8 cellular contexts compared by ENCODE assay signal in the genomic region with DNA sequence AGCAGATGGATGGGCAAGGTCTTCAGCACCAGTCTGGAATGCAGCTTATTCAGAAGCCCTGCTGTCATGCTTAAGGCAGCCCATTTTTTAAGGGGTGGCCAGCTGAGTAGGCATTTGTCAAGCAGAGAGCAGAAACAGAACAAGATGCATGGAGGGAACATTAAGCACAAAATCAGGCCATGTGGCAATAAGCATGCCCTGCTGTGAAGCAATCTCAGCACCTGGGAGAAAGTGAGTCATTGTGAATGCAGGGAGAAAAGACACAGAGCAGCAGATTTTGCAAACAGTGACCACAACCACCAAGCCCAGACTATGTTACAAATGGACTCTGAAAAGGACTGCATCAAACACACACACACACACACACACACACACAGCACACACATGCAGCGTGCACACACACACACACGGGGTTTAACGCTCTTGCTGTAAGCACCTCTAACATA.
DNase-seq lines count a peak whose midpoint lies in the region; ATAC-seq, FAIRE-seq and TF ChIP-seq lines count a peak whose summit lies in the region.

No MANE protein-coding gene starts in this region.

- H3K79me1 ChIP-seq in trophoblast cell (ENCODE audit: low read length): no peaks in the 10 kb centered on the region

- WGBS in endodermal cell (ENCODE audit: insufficient coverage in 1 of 2, insufficient read length in 1 of 2), 2 experiments: no CpG with 5 or more reads among the region's 3 CpGs
- no CpG with 5 or more reads among the region's 3 CpGs for WGBS in trophoblast cell (ENCODE audit: extremely low coverage, insufficient coverage, insufficient read length)

- FAIRE-seq in GM19239 (lab: Jason Lieb, UNC): no peak

- no peak overlapping the region for H3K9ac ChIP-seq in endodermal cell (ENCODE audit: extremely low read depth, low read length, poor library complexity, severe bottlenecking)
- no peak overlapping the region for H3K9ac ChIP-seq in trophoblast cell (ENCODE audit: low read length)

- intact Hi-C loops in activated CD4-positive, alpha-beta memory T cell treated with anti-CD3 and anti-CD28 coated beads for 36 hours (cut with micrococcal nuclease): no loop called here

- no peak overlapping the region for H4K8ac ChIP-seq in trophoblast cell (ENCODE audit: low read depth, low read length)

- peak overlapping the region; percentile 79 for H3K27ac ChIP-seq in GM23338 (ENCODE audit: low read depth)
- H3K27ac ChIP-seq in endodermal cell (ENCODE audit: low read depth, low read length): peak overlapping the region; percentile 6
- H3K27ac ChIP-seq in trophoblast cell (ENCODE audit: low read depth, low read length): peak overlapping the region; percentile 44

- H3K27me3 ChIP-seq in GM23338 (ENCODE audit: insufficient read depth) (no peaks in the 10 kb centered on the region), endodermal cell (ENCODE audit: control insufficient read depth, insufficient read depth, low read length, poor library complexity, severe bottlenecking) (no peaks in the 10 kb centered on the region), trophoblast cell (ENCODE audit: insufficient read depth, low read length) (no peaks in the 10 kb centered on the region)

- no peak overlapping the region for H2AK5ac ChIP-seq in trophoblast cell (ENCODE audit: low read length)

- H3K36me3 ChIP-seq in GM23338 (ENCODE audit: insufficient read depth) (peaks cover 3% of the 10 kb centered on the region), endodermal cell (ENCODE audit: control insufficient read depth, insufficient read depth, low read length) (no peaks in the 10 kb centered on the region), trophoblast cell (ENCODE audit: control insufficient read depth in 1 of 2, insufficient read depth in 2 of 2, low read length in 2 of 2) (no peaks in the 10 kb centered on the region)

- H3K9me3 ChIP-seq in endodermal cell (ENCODE audit: control insufficient read depth, low read length) (peaks cover 19% of the 10 kb centered on the region), trophoblast cell (ENCODE audit: insufficient read depth, low read depth, low read length) (peaks cover 6% of the 10 kb centered on the region)

- no peaks in the 10 kb centered on the region; the same call in 1 of the 2 replicates for H3F3A ChIP-seq in GM23338 (replicated peaks; ENCODE audit: low read depth)

- H3K18ac ChIP-seq in trophoblast cell (ENCODE audit: low read length): no peak overlapping the region

- no peak overlapping the region for H2BK12ac ChIP-seq in trophoblast cell (ENCODE audit: low read length)

- POLR2A ChIA-PET in activated CD4-positive, alpha-beta memory T cell treated with anti-CD3 and anti-CD28 coated beads for 36 hours (lab: Charles Lee): no interaction called here

- H3K36me3 Mint-ChIP-seq in GM23338 (ENCODE audit: low read depth) (peaks cover 48% of the 10 kb centered on the region), endodermal cell (ENCODE audit: low read depth) (no peaks in the 10 kb centered on the region)
- no peaks in the 10 kb centered on the region for H3K36me3 Mint-ChIP-seq in activated CD4-positive, alpha-beta memory T cell treated with anti-CD3 and anti-CD28 coated beads for 36 hours

- H2BK5ac ChIP-seq in trophoblast cell (ENCODE audit: low read depth, low read length, poor library complexity): no peak overlapping the region

- H4K20me1 ChIP-seq in GM23338 (replicated peaks; ENCODE audit: insufficient read depth): no peaks in the 10 kb centered on the region

- peak; percentile 97 for ATAC-seq in GM23338

- H3K9me3 Mint-ChIP-seq in GM23338: peaks cover 43% of the 10 kb centered on the region
- peaks cover 15% of the 10 kb centered on the region for H3K9me3 Mint-ChIP-seq in endodermal cell
- peaks cover 18% of the 10 kb centered on the region for H3K9me3 Mint-ChIP-seq in activated CD4-positive, alpha-beta memory T cell treated with anti-CD3 and anti-CD28 coated beads for 36 hours

- H3K27me3 Mint-ChIP-seq in GM23338 (ENCODE audit: insufficient read depth, low read depth, poor library complexity) (no peaks in the 10 kb centered on the region), endodermal cell (ENCODE audit: insufficient read depth) (no peaks in the 10 kb centered on the region)
- H3K27me3 Mint-ChIP-seq in activated CD4-positive, alpha-beta memory T cell treated with anti-CD3 and anti-CD28 coated beads for 36 hours: peaks cover 1% of the 10 kb centered on the region

- TF ChIP-seq CTCF in GM23338 (conservative IDR thresholded peaks at IDR 0.05; ENCODE audit: low read depth in 2 of 2): no peak
- no peak for TF ChIP-seq CTCF in endodermal cell (conservative IDR thresholded peaks at IDR 0.05)

- H2AFZ ChIP-seq in GM23338 (no peak overlapping the region), trophoblast cell (ENCODE audit: insufficient read depth, low read length, poor library complexity) (no peak overlapping the region)

- H3K4me3 Mint-ChIP-seq in GM23338: peak overlapping the region; percentile 15; the same call in 2 of the 3 replicates
- no peak overlapping the region for H3K4me3 Mint-ChIP-seq in endodermal cell
- no peak overlapping the region for H3K4me3 Mint-ChIP-seq in activated CD4-positive, alpha-beta memory T cell treated with anti-CD3 and anti-CD28 coated beads for 36 hours

- peak; percentile 76 for DNase-seq in GM23338 (ENCODE audit: low spot score)
- peak; percentile 13 to 51 for DNase-seq in NCI-H524 (lab: John Stamatoyannopoulos, UW)
- DNase-seq in endodermal cell: peak; percentile 90
- DNase-seq in trophoblast cell: peak; percentile 69 to 82
- no peak for DNase-seq in GM19239 (ENCODE audit: insufficient read length, low spot score)
- DNase-seq in activated CD4-positive, alpha-beta memory T cell treated with anti-CD3 and anti-CD28 coated beads for 36 hours: no peak
- DNase-seq in activated gamma-delta T cell treated with Interleukin-2 at 50 U/mL for 16 hours: no peak
- no peak for DNase-seq in NCI-H1105 (lab: John Stamatoyannopoulos, UW)

- no peak overlapping the region for H3K14ac ChIP-seq in trophoblast cell (ENCODE audit: low read length)

- H3K23ac ChIP-seq in trophoblast cell (ENCODE audit: low read length): no peak overlapping the region

- H3K4me1 Mint-ChIP-seq in GM23338 (peaks cover 33% of the 10 kb centered on the region), endodermal cell (peaks cover 20% of the 10 kb centered on the region)
- H3K4me1 Mint-ChIP-seq in activated CD4-positive, alpha-beta memory T cell treated with anti-CD3 and anti-CD28 coated beads for 36 hours (ENCODE audit: low read depth): no peaks in the 10 kb centered on the region

- H3K27ac Mint-ChIP-seq in GM23338: peak overlapping the region; percentile 98
- peak overlapping the region; percentile 28 for H3K27ac Mint-ChIP-seq in endodermal cell
- no peak overlapping the region for H3K27ac Mint-ChIP-seq in activated CD4-positive, alpha-beta memory T cell treated with anti-CD3 and anti-CD28 coated beads for 36 hours

- H3K4me3 ChIP-seq in GM23338: no peak overlapping the region
- H3K4me3 ChIP-seq in endodermal cell (ENCODE audit: low read length): no peak overlapping the region
- no peak overlapping the region for H3K4me3 ChIP-seq in trophoblast cell (ENCODE audit: low read depth, low read length)

- no peak overlapping the region for H4K91ac ChIP-seq in trophoblast cell (ENCODE audit: low read depth, low read length)

- peak overlapping the region; percentile 52 for H3K4me2 ChIP-seq in GM23338
- peak overlapping the region; percentile 4 for H3K4me2 ChIP-seq in trophoblast cell (ENCODE audit: low read length)

- no peaks in the 10 kb centered on the region; the same call in 1 of the 2 replicates for H3K9me2 ChIP-seq in GM23338 (ENCODE audit: insufficient read depth)

- no peak overlapping the region for H3K4ac ChIP-seq in trophoblast cell (ENCODE audit: low read depth, low read length)

- H3K4me1 ChIP-seq in GM23338 (ENCODE audit: insufficient read depth) (peaks cover 23% of the 10 kb centered on the region), endodermal cell (ENCODE audit: control insufficient read depth, insufficient read depth, low read length) (no peaks in the 10 kb centered on the region), trophoblast cell (ENCODE audit: control insufficient read depth in 1 of 2, insufficient read depth in 2 of 2, low read length in 2 of 2) (no peaks in the 10 kb centered on the region)

- CTCF ChIA-PET in activated CD4-positive, alpha-beta memory T cell treated with anti-CD3 and anti-CD28 coated beads for 36 hours (lab: Charles Lee): no interaction called here

- H2BK120ac ChIP-seq in trophoblast cell (ENCODE audit: insufficient read depth, low read length, poor library complexity): no peak overlapping the region

- H3K79me2 ChIP-seq in GM23338 (replicated peaks; ENCODE audit: insufficient read depth): no peaks in the 10 kb centered on the region
- H3K79me2 ChIP-seq in trophoblast cell (ENCODE audit: control insufficient read depth, insufficient read depth, low read length, poor library complexity): no peaks in the 10 kb centered on the region

- H4K12ac ChIP-seq in trophoblast cell (ENCODE audit: low read depth, low read length): no peak overlapping the region

TF ChIP-seq in GM23338, 12 proteins besides CTCF, POLR2A, EP300 and RAD21 (continues in another document):
- TF ChIP-seq, protein P1, sequence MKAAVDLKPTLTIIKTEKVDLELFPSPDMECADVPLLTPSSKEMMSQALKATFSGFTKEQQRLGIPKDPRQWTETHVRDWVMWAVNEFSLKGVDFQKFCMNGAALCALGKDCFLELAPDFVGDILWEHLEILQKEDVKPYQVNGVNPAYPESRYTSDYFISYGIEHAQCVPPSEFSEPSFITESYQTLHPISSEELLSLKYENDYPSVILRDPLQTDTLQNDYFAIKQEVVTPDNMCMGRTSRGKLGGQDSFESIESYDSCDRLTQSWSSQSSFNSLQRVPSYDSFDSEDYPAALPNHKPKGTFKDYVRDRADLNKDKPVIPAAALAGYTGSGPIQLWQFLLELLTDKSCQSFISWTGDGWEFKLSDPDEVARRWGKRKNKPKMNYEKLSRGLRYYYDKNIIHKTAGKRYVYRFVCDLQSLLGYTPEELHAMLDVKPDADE (IDR thresholded peaks at IDR 0.05): no peak
- TF ChIP-seq NANOG (IDR thresholded peaks at IDR 0.05; ENCODE audit: borderline replicate concordance): peak; percentile 89

Comparison
In these comparisons a context has a peak if more than half of its experiments do, and no peak if none do; other contexts are left out.
1. DNase-seq: peak in GM23338 (single experiment), NCI-H524 (2 of 2), endodermal cell (single experiment) and trophoblast cell (2 of 2); none in GM19239 (single experiment), activated CD4-positive, alpha-beta memory T cell treated with anti-CD3 and anti-CD28 coated beads for 36 hours (single experiment), activated gamma-delta T cell treated with Interleukin-2 at 50 U/mL for 16 hours (single experiment) and NCI-H1105 (single experiment).
2. H3K27ac ChIP-seq: peak in every context shown above with its lines; median percentile 79 in GM23338; 44 in trophoblast cell; 6 in endodermal cell.